8 cellular contexts compared by ENCODE assay signal in the genomic region with DNA sequence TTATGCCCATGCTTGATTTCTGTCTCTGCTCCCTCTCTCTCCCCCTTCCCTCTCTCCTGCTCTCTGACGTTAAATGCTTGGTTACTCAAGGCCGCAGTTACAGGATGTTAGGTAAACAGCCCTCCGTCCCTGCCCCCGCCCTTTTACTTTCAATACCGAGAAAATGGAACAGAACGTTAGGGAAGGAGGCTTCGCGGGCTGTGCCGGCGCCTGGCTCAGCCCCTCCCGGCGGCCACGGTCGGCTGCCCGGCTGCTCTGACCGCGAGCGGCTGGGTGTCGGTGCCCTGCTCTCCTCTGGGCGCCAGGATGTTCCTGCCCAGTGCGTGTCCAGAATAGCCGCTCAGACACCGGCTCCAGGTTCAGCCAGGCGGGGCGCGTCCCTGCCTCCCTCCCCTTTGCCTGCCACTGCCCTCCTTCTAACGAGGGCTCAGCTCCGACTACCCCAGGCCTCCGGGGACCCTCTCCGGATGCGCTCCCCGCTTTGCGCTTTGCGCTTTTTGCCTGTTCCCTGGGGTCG.
DNase-seq lines count a peak whose midpoint lies in the region; ATAC-seq and TF ChIP-seq lines count a peak whose summit lies in the region.

No MANE protein-coding gene starts in this region.

- H4K20me1 ChIP-seq in Karpas-422 (ENCODE audit: insufficient read depth, low read depth, low read length), result no peaks in the 10 kb centered on the region

- ATAC-seq in GM21515 (IDR thresholded peaks at IDR 0.05; ENCODE audit: unreplicated experiment), result peak; percentile 77
- peak; percentile 81 for ATAC-seq in left ventricle myocardium superior
- ATAC-seq in gastrocnemius medialis, result no peak

- no peak overlapping the region for H3K4me2 ChIP-seq in Karpas-422 (ENCODE audit: low read depth, low read length, poor library complexity, severe bottlenecking)

- H3K4me1 ChIP-seq in gastrocnemius medialis (peaks cover 0 to 4% of the 10 kb centered on the region in 2 donors), Karpas-422 (ENCODE audit: low read length) (no peaks in the 10 kb centered on the region)

- no peak overlapping the region for H3K9ac ChIP-seq in Karpas-422 (ENCODE audit: low read length)

- TF ChIP-seq CTCF in VCaP (conservative IDR thresholded peaks at IDR 0.05) (0 out of 2 replicates have a peak, but pooled peaks have one; percentile 7), gastrocnemius medialis (IDR thresholded peaks at IDR 0.05 in 4 of 5, conservative IDR thresholded peaks at IDR 0.05 in 1 of 5) (no peak)

- peak overlapping the region; percentile 58 for H3K27ac ChIP-seq in VCaP
- H3K27ac ChIP-seq in gastrocnemius medialis, result no peak overlapping the region
- H3K27ac ChIP-seq in Karpas-422 (ENCODE audit: low read length), result no peak overlapping the region

- H3K4me3 ChIP-seq in gastrocnemius medialis (peak overlapping the region; percentile 13 to 40 (median 28)), Karpas-422 (ENCODE audit: low read length) (no peak overlapping the region)

- DNase-seq in GM03348 (ENCODE audit: low spot score) (peak; percentile 65), Kasumi-1 (lab: John Stamatoyannopoulos, UW) (peak; percentile 11 to 39), left ventricle myocardium superior (peak; percentile 41), gastrocnemius medialis (no peak), NCI-H1694 treated with DMSO at 0.1 percent for 48 hours (lab: John Stamatoyannopoulos, UW) (no peak), Karpas-422 (no peak)

- H3K27me3 ChIP-seq in gastrocnemius medialis, result peaks cover 7 to 13% (median 8%) of the 10 kb centered on the region in 3 donors
- no peaks in the 10 kb centered on the region for H3K27me3 ChIP-seq in Karpas-422 (ENCODE audit: low read length)

- TF ChIP-seq POLR2A in gastrocnemius medialis (IDR thresholded peaks at IDR 0.05), result no peak

- H3K9me2 ChIP-seq in Karpas-422 (replicated peaks; ENCODE audit: insufficient read depth, low read length), result no peaks in the 10 kb centered on the region

- intact Hi-C loops in left ventricle myocardium superior (cut with micrococcal nuclease), result no loop called here
- intact Hi-C loops in gastrocnemius medialis (cut with DNase I; ENCODE audit: low total_unique reads), result no loop called here

- H3K79me2 ChIP-seq in Karpas-422 (ENCODE audit: low read length), result no peaks in the 10 kb centered on the region

- H2AFZ ChIP-seq in Karpas-422 (ENCODE audit: low read length), result no peak overlapping the region

- no peaks in the 10 kb centered on the region for H3K9me3 ChIP-seq in gastrocnemius medialis
- H3K9me3 ChIP-seq in Karpas-422 (ENCODE audit: low read length), result no peaks in the 10 kb centered on the region

- no peaks in the 10 kb centered on the region for H3K36me3 ChIP-seq in gastrocnemius medialis
- no peaks in the 10 kb centered on the region for H3K36me3 ChIP-seq in Karpas-422 (ENCODE audit: insufficient read depth, low read length)

- in situ Hi-C loops in gastrocnemius medialis (cut with MboI; ENCODE audit: low sequenced_read_pairs in 4 of 4), result no loop called here

Comparison
In these comparisons a context has a peak if more than half of its experiments do, and no peak if none do; other contexts are left out.
1. DNase-seq: peak in GM03348 (single experiment), Kasumi-1 (2 of 2) and left ventricle myocardium superior (single experiment); none in gastrocnemius medialis (0 of 2), NCI-H1694 treated with DMSO at 0.1 percent for 48 hours (single experiment) and Karpas-422 (single experiment).
2. ATAC-seq: peak in GM21515 (single experiment) and left ventricle myocardium superior (single experiment); none in gastrocnemius medialis (0 of 2).